ENCODE assay signal across 19 cellular contexts in the genomic region with DNA sequence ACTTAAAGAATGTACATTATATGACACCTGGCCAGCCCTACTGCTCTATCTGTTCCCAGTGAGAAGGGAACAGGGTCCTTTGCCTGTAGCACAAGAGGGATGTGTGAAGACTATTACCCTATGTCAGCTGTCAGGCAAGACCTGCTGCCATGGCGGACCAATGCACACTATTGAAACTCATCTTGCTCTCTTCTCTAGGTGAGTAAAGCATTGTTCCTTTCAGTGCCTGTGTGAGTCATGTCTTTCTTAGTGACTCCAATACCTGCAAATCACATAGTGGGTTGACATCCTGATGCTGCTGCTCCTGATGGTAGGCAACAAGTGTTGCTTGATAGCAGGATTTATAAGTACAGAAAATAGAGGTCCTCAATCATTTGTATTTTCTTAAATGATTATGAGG.
"Had no signal": no experiment of that assay in that cellular context is flagged by ENCODE, and none has a peak within 500 bp of the region (broad histone marks: within the 10 kb centered on the region; RNA-seq: fewer than 3 reads in every experiment).

No MANE protein-coding gene starts in this region.

- H3K27me3 Mint-ChIP-seq: effector memory CD8-positive, alpha-beta T cell; memory B cell; stimulated activated naive B cell treated with anti-CD40 and anti-IgM and Interleukin-4, amounts not matched to agents 10 μg/mL and 1 μg/mL and 100 μg/mL, for 72 hours had no signal

- H3K36me3 Mint-ChIP-seq: memory B cell; natural killer cell; stimulated activated naive B cell treated with anti-CD40 and anti-IgM and Interleukin-4, amounts not matched to agents 10 μg/mL and 1 μg/mL and 100 μg/mL, for 72 hours had no signal

- H3K4me1 Mint-ChIP-seq: memory B cell; natural killer cell; stimulated activated naive B cell treated with anti-CD40 and anti-IgM and Interleukin-4, amounts not matched to agents 10 μg/mL and 1 μg/mL and 100 μg/mL, for 72 hours had no signal

- H3K27ac Mint-ChIP-seq: effector memory CD8-positive, alpha-beta T cell; memory B cell; natural killer cell; stimulated activated naive B cell treated with anti-CD40 and anti-IgM and Interleukin-4, amounts not matched to agents 10 μg/mL and 1 μg/mL and 100 μg/mL, for 72 hours had no signal

- H3K9me3 Mint-ChIP-seq: effector memory CD8-positive, alpha-beta T cell; memory B cell; natural killer cell had no signal

- DNase-seq: cortex of kidney; effector memory CD8-positive, alpha-beta T cell; gastrocnemius medialis; head of caudate nucleus; kidney; natural killer cell; occipital lobe; ovary; posterior cingulate gyrus; psoas muscle; right cardiac atrium; sigmoid colon; stimulated activated CD4-positive, alpha-beta T cell treated with anti-CD3 and anti-CD28 coated beads, Interleukin-4, amount 100 ng/mL, for 4 hours; stimulated activated naive B cell treated with anti-CD40 and anti-IgM and Interleukin-4, amounts not matched to agents 10 μg/mL and 1 μg/mL and 100 μg/mL, for 72 hours; stomach; thyroid gland; trophoblast cell had no signal

- ATAC-seq: effector memory CD8-positive, alpha-beta T cell; gastrocnemius medialis; left lobe of liver; natural killer cell; psoas muscle; right cardiac atrium; stimulated activated naive B cell treated with anti-CD40 and anti-IgM and Interleukin-4, amounts not matched to agents 10 μg/mL and 1 μg/mL and 100 μg/mL, for 72 hours had no signal

- H3K4me3 Mint-ChIP-seq: effector memory CD8-positive, alpha-beta T cell; memory B cell; natural killer cell; stimulated activated naive B cell treated with anti-CD40 and anti-IgM and Interleukin-4, amounts not matched to agents 10 μg/mL and 1 μg/mL and 100 μg/mL, for 72 hours had no signal
